Comparison of ENCODE assay signal across 25 cellular contexts in genomic region chr2:19178175-19178574, GRCh38.
DNase-seq lines count a peak whose midpoint lies in the region; ATAC-seq, FAIRE-seq and TF ChIP-seq lines count a peak whose summit lies in the region.
"Had no signal": no experiment of that assay in that cellular context is flagged by ENCODE, and none has a peak within 500 bp of the region (broad histone marks: within the 10 kb centered on the region; RNA-seq: fewer than 3 reads in every experiment).

No MANE protein-coding gene starts in this region.

- H3K4me2 ChIP-seq in mammary epithelial cell (ENCODE audit: insufficient read depth, low read depth, low read length): no peak overlapping the region

- no peak overlapping the region for H3K9ac ChIP-seq in mammary epithelial cell (ENCODE audit: insufficient read depth, low read length)

- no peaks in the 10 kb centered on the region for H3K36me3 ChIP-seq in right atrium auricular region
- H3K36me3 ChIP-seq in mammary epithelial cell (ENCODE audit: insufficient read depth, low read length): no peaks in the 10 kb centered on the region
- H3K36me3 ChIP-seq in heart right ventricle: no peaks in the 10 kb centered on the region
- H3K36me3 ChIP-seq in H7 (replicated peaks; ENCODE audit: control insufficient read depth, insufficient read depth, low read length): no peaks in the 10 kb centered on the region
- H3K36me3 ChIP-seq: transverse colon had no signal

- H3K27ac ChIP-seq in right atrium auricular region (peak overlapping the region in 1 of 2 donors; percentile 38), mammary epithelial cell (ENCODE audit: insufficient read depth, low read depth, low read length) (no peak overlapping the region), heart right ventricle (peak overlapping the region in 1 of 10 donors; percentile 17)
- H3K27ac ChIP-seq: epithelial cell of prostate, transverse colon had no signal

- intact Hi-C loops in Right ventricle myocardium inferior (cut with DNase I) (loop anchor here (2.0 kb wide), 1 partner anchor 159 kb away; no protein-coding TSS in a partner anchor), mammary epithelial cell (cut with micrococcal nuclease) (no loop called here), heart right ventricle (cut with DNase I) (no loop called here)

- DNase-seq in Right ventricle myocardium inferior (ENCODE audit: missing footprints) (no peak), right atrium auricular region (ENCODE audit: low spot score) (no peak), mammary epithelial cell (peak; percentile 26), heart right ventricle (no peak), urothelium cell line (ENCODE audit: low spot score) (no peak), NCI-H446 (lab: John Stamatoyannopoulos, UW) (no peak), H7 (no peak)
- DNase-seq in stimulated activated CD4-positive, alpha-beta T cell treated with anti-CD3 and anti-CD28 coated beads, Interleukin-4, amount 100 ng/mL, for 1 hour: no peak
- DNase-seq: activated CD4-positive, alpha-beta T cell treated with anti-CD3 and anti-CD28 coated beads, Interleukin-2, amount 50 U/mL, for 48 hours; activated effector memory CD4-positive, alpha-beta T cell treated with anti-CD3 and anti-CD28 coated beads, Interleukin-2, amount 50 U/mL, for 16 hours; activated naive CD8-positive, alpha-beta T cell treated with anti-CD3 and anti-CD28 coated beads, Interleukin-2, amount 50 U/mL, for 24 hours; Kasumi-1; kidney glomerular epithelial cell; mesendoderm; naive thymus-derived CD4-positive, alpha-beta T cell; NCI-H1105 treated with DMSO at 0.1 percent for 48 hours; NCI-H2107; NCI-H524; stimulated activated CD4-positive, alpha-beta T cell treated with anti-CD3 and anti-CD28 coated beads, Interleukin-12 subunit alpha, Interleukin-12 subunit beta, amount 100 ng/mL, for 4 hours; transverse colon had no signal

- H3K4me3 ChIP-seq in right atrium auricular region: no peak overlapping the region
- H3K4me3 ChIP-seq in mammary epithelial cell (replicated peaks in 1 of 3; ENCODE audit: insufficient read depth in 1 of 3, low read depth in 2 of 3, low read length in 3 of 3): no peak overlapping the region
- H3K4me3 ChIP-seq in heart right ventricle: no peak overlapping the region
- no peak overlapping the region for H3K4me3 ChIP-seq in H7 (ENCODE audit: insufficient read depth, low read depth, low read length)
- H3K4me3 ChIP-seq: transverse colon had no signal

- peak; percentile 37 for FAIRE-seq in urothelium cell line (lab: Jason Lieb, UNC)
- FAIRE-seq: frontal cortex, GM12892, RCC 7860 had no signal

- ATAC-seq in Right ventricle myocardium inferior (peak; percentile 94), heart right ventricle (peak in 7 of 8 donors; percentile 61 to 94 (median 83))
- ATAC-seq: activated naive CD8-positive, alpha-beta T cell treated with anti-CD3 and anti-CD28 coated beads, Interleukin-2, amount 50 U/mL, for 24 hours; naive thymus-derived CD4-positive, alpha-beta T cell; WTC11 had no signal

- 8% methylated on average over 2 of the region's 2 CpGs for WGBS in mammary epithelial cell (ENCODE audit: low coverage, missing lambda C conversion rate)
- 15 to 33% methylated on average over 2 of the region's 2 CpGs for WGBS in heart right ventricle, 2 donors

- TF ChIP-seq CTCF in right atrium auricular region (IDR thresholded peaks at IDR 0.05): no peak
- no peak for TF ChIP-seq CTCF in mammary epithelial cell (conservative IDR thresholded peaks at IDR 0.05 in 1 of 2, IDR thresholded peaks at IDR 0.05 in 1 of 2; ENCODE audit: extremely low read depth in 1 of 2, insufficient read depth in 1 of 2, low read depth in 1 of 2, low read length in 2 of 2)
- no peak for TF ChIP-seq CTCF in heart right ventricle (IDR thresholded peaks at IDR 0.05)

- H2AFZ ChIP-seq in mammary epithelial cell (ENCODE audit: low read depth, low read length): peak overlapping the region; percentile 6

- no TSS peak for BruUV-seq in mammary epithelial cell (replicated peaks; lab: Mats Ljungman, UMichigan)

- peaks cover 0 to 7% of the 10 kb centered on the region in 2 donors for H3K9me3 ChIP-seq in right atrium auricular region
- H3K9me3 ChIP-seq in mammary epithelial cell (replicated peaks; ENCODE audit: insufficient read depth, low read length): no peaks in the 10 kb centered on the region
- peaks cover 0 to 22% (median 5%) of the 10 kb centered on the region in 11 donors for H3K9me3 ChIP-seq in heart right ventricle
- H3K9me3 ChIP-seq: transverse colon had no signal

- dilution Hi-C loops in mammary epithelial cell (cut with HindIII; ENCODE audit: low sequenced_read_pairs): no loop called here

- H3K79me2 ChIP-seq in mammary epithelial cell (ENCODE audit: insufficient read depth, low read length): no peaks in the 10 kb centered on the region

- no peaks in the 10 kb centered on the region for H4K20me1 ChIP-seq in mammary epithelial cell (ENCODE audit: insufficient read depth, low read length)

- CTCF ChIA-PET in mammary epithelial cell (lab: Charles Lee; ENCODE audit: low non-redundant PET): no interaction called here

- H3K27me3 ChIP-seq in right atrium auricular region (no peaks in the 10 kb centered on the region), mammary epithelial cell (ENCODE audit: insufficient read depth, low read length) (no peaks in the 10 kb centered on the region), heart right ventricle (no peaks in the 10 kb centered on the region), H7 (ENCODE audit: control insufficient read depth, insufficient read depth, low read length) (no peaks in the 10 kb centered on the region)
- H3K27me3 ChIP-seq: transverse colon had no signal

- H3K4me1 ChIP-seq in right atrium auricular region (peaks cover 0 to 14% of the 10 kb centered on the region in 2 donors), mammary epithelial cell (ENCODE audit: insufficient read depth, low read length) (peaks cover 3% of the 10 kb centered on the region), heart right ventricle (peaks cover 0 to 16% (median 3%) of the 10 kb centered on the region in 9 donors)
- H3K4me1 ChIP-seq: transverse colon had no signal

- in situ Hi-C loops in mammary epithelial cell (cut with MboI; ENCODE audit: low sequenced_read_pairs in 2 of 2): no loop called here
